ENCODE assay signal across 1 cellular context in the genomic region with DNA sequence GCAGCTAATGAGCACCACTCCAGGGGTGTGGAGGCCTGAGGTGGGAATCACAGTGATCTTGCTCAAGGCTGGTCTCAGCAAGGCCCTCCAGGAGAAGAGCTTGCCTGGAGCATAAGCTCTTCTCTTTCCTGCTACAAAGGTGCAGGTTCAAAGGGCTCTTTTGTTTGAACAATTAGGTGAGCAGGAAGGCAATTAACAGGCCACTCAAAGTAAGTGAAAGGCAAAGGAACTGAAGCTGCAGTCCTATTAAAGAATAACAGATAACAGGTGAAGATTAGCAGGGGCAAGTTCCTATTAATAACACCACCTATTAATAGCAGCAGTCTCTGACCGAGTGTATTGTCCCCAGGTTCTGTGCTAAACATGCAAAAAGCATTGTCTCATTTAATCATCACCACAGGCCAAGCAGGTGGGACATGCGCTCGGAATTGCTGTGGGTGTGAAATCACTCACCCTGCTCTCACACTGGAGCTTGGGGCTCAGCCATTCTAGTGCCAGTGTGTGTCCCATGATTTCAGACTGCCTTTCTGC.
A peak's percentile ranks its signal among the peaks of the same experiment; 100 is the strongest.
TF ChIP-seq lines count a peak whose summit lies in the region.

No MANE protein-coding gene starts in this region.

TF ChIP-seq in HepG2, 621 proteins besides CTCF, POLR2A, EP300 and RAD21 (continued from another document and continues in another):
- TF ChIP-seq, protein P1, sequence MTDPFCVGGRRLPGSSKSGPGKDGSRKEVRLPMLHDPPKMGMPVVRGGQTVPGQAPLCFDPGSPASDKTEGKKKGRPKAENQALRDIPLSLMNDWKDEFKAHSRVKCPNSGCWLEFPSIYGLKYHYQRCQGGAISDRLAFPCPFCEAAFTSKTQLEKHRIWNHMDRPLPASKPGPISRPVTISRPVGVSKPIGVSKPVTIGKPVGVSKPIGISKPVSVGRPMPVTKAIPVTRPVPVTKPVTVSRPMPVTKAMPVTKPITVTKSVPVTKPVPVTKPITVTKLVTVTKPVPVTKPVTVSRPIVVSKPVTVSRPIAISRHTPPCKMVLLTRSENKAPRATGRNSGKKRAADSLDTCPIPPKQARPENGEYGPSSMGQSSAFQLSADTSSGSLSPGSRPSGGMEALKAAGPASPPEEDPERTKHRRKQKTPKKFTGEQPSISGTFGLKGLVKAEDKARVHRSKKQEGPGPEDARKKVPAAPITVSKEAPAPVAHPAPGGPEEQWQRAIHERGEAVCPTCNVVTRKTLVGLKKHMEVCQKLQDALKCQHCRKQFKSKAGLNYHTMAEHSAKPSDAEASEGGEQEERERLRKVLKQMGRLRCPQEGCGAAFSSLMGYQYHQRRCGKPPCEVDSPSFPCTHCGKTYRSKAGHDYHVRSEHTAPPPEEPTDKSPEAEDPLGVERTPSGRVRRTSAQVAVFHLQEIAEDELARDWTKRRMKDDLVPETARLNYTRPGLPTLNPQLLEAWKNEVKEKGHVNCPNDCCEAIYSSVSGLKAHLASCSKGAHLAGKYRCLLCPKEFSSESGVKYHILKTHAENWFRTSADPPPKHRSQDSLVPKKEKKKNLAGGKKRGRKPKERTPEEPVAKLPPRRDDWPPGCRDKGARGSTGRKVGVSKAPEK (CRISPR knock-in tag; IDR thresholded peaks at IDR 0.05; ENCODE audit: borderline replicate concordance), result no peak
- TF ChIP-seq DR1 (CRISPR knock-in tag; IDR thresholded peaks at IDR 0.05) (no peak), ZBTB38 (CRISPR knock-in tag; IDR thresholded peaks at IDR 0.05) (peak; percentile 45; the same call in 1 of the 2 replicates), MBD4 (IDR thresholded peaks at IDR 0.05; ENCODE audit: borderline replicate concordance, low read length) (no peak), BORCS8-MEF2B (CRISPR knock-in tag; IDR thresholded peaks at IDR 0.05) (no peak), ZNF775 (CRISPR knock-in tag; IDR thresholded peaks at IDR 0.05; ENCODE audit: borderline replicate concordance) (no peak), NR3C1 (CRISPR knock-in tag; IDR thresholded peaks at IDR 0.05) (no peak), ZNF619 (CRISPR knock-in tag; IDR thresholded peaks at IDR 0.05) (no peak), ZNF343 (CRISPR knock-in tag; IDR thresholded peaks at IDR 0.05) (no peak), ZNF468 (CRISPR knock-in tag; IDR thresholded peaks at IDR 0.05) (no peak), ZNF274 (CRISPR knock-in tag; IDR thresholded peaks at IDR 0.05) (no peak), ZNF749 (CRISPR knock-in tag; IDR thresholded peaks at IDR 0.05; ENCODE audit: borderline replicate concordance) (no peak), ZMYM4 (CRISPR knock-in tag; IDR thresholded peaks at IDR 0.05) (0 out of 2 replicates have a peak, but pooled peaks have one; percentile 33), YY1 (IDR thresholded peaks at IDR 0.05; ENCODE audit: insufficient read depth, insufficient replicate concordance, low read depth, low read length) (no peak), ZNF766 (CRISPR knock-in tag; IDR thresholded peaks at IDR 0.05; ENCODE audit: borderline replicate concordance) (no peak), ZNF557 (CRISPR knock-in tag; IDR thresholded peaks at IDR 0.05) (no peak), PCBP2 (optimal IDR thresholded peaks at IDR 0.05; ENCODE audit: low read depth, low read length, poor library complexity, severe bottlenecking) (no peak), ZFY (CRISPR knock-in tag; IDR thresholded peaks at IDR 0.05) (0 out of 2 replicates have a peak, but pooled peaks have one; percentile 28), GFI1 (CRISPR knock-in tag; IDR thresholded peaks at IDR 0.05; ENCODE audit: borderline replicate concordance) (no peak), ATF7 (IDR thresholded peaks at IDR 0.05) (no peak), ATF7 (CRISPR knock-in tag; IDR thresholded peaks at IDR 0.05) (no peak), TCF7 (IDR thresholded peaks at IDR 0.05; ENCODE audit: low read depth) (peak; percentile 51)
- TF ChIP-seq, protein P2, sequence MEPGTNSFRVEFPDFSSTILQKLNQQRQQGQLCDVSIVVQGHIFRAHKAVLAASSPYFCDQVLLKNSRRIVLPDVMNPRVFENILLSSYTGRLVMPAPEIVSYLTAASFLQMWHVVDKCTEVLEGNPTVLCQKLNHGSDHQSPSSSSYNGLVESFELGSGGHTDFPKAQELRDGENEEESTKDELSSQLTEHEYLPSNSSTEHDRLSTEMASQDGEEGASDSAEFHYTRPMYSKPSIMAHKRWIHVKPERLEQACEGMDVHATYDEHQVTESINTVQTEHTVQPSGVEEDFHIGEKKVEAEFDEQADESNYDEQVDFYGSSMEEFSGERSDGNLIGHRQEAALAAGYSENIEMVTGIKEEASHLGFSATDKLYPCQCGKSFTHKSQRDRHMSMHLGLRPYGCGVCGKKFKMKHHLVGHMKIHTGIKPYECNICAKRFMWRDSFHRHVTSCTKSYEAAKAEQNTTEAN (CRISPR knock-in tag; conservative IDR thresholded peaks at IDR 0.05), result no peak
- TF ChIP-seq, protein P3, sequence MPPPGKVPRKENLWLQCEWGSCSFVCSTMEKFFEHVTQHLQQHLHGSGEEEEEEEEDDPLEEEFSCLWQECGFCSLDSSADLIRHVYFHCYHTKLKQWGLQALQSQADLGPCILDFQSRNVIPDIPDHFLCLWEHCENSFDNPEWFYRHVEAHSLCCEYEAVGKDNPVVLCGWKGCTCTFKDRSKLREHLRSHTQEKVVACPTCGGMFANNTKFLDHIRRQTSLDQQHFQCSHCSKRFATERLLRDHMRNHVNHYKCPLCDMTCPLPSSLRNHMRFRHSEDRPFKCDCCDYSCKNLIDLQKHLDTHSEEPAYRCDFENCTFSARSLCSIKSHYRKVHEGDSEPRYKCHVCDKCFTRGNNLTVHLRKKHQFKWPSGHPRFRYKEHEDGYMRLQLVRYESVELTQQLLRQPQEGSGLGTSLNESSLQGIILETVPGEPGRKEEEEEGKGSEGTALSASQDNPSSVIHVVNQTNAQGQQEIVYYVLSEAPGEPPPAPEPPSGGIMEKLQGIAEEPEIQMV (CRISPR knock-in tag; IDR thresholded peaks at IDR 0.05; ENCODE audit: low read depth), result no peak
- TF ChIP-seq, protein P4, sequence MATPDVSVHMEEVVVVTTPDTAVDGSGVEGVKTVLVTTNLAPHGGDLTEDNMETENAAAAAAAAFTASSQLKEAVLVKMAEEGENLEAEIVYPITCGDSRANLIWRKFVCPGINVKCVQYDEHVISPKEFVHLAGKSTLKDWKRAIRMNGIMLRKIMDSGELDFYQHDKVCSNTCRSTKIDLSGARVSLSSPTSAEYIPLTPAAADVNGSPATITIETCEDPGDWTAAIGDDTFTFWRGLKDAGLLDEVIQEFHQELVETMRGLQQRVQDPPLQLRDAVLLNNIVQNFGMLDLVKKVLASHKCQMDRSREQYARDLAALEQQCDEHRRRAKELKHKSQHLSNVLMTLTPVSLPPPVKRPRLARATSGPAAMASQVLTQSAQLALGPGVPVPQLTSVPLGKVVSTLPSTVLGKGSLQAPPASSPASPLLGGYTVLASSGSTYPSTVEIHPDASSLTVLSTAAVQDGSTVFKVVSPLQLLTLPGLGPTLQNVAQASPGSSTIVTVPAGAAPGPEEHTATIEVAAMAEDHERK (CRISPR knock-in tag; IDR thresholded peaks at IDR 0.05; ENCODE audit: low read depth), result no peak
- TF ChIP-seq, protein P5, sequence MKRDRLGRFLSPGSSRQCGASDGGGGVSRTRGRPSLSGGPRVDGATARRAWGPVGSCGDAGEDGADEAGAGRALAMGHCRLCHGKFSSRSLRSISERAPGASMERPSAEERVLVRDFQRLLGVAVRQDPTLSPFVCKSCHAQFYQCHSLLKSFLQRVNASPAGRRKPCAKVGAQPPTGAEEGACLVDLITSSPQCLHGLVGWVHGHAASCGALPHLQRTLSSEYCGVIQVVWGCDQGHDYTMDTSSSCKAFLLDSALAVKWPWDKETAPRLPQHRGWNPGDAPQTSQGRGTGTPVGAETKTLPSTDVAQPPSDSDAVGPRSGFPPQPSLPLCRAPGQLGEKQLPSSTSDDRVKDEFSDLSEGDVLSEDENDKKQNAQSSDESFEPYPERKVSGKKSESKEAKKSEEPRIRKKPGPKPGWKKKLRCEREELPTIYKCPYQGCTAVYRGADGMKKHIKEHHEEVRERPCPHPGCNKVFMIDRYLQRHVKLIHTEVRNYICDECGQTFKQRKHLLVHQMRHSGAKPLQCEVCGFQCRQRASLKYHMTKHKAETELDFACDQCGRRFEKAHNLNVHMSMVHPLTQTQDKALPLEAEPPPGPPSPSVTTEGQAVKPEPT (CRISPR knock-in tag; IDR thresholded peaks at IDR 0.05; ENCODE audit: low read depth), result no peak
- TF ChIP-seq, protein P6, sequence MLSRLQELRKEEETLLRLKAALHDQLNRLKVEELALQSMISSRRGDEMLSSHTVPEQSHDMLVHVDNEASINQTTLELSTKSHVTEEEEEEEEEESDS (CRISPR knock-in tag; IDR thresholded peaks at IDR 0.05; ENCODE audit: borderline replicate concordance), result no peak
- TF ChIP-seq, protein P7, sequence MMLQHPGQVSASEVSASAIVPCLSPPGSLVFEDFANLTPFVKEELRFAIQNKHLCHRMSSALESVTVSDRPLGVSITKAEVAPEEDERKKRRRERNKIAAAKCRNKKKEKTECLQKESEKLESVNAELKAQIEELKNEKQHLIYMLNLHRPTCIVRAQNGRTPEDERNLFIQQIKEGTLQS (CRISPR knock-in tag; IDR thresholded peaks at IDR 0.05), result no peak
- TF ChIP-seq, protein P8, sequence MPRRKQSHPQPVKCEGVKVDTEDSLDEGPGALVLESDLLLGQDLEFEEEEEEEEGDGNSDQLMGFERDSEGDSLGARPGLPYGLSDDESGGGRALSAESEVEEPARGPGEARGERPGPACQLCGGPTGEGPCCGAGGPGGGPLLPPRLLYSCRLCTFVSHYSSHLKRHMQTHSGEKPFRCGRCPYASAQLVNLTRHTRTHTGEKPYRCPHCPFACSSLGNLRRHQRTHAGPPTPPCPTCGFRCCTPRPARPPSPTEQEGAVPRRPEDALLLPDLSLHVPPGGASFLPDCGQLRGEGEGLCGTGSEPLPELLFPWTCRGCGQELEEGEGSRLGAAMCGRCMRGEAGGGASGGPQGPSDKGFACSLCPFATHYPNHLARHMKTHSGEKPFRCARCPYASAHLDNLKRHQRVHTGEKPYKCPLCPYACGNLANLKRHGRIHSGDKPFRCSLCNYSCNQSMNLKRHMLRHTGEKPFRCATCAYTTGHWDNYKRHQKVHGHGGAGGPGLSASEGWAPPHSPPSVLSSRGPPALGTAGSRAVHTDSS (CRISPR knock-in tag; conservative IDR thresholded peaks at IDR 0.05), result no peak
- TF ChIP-seq, protein P9, sequence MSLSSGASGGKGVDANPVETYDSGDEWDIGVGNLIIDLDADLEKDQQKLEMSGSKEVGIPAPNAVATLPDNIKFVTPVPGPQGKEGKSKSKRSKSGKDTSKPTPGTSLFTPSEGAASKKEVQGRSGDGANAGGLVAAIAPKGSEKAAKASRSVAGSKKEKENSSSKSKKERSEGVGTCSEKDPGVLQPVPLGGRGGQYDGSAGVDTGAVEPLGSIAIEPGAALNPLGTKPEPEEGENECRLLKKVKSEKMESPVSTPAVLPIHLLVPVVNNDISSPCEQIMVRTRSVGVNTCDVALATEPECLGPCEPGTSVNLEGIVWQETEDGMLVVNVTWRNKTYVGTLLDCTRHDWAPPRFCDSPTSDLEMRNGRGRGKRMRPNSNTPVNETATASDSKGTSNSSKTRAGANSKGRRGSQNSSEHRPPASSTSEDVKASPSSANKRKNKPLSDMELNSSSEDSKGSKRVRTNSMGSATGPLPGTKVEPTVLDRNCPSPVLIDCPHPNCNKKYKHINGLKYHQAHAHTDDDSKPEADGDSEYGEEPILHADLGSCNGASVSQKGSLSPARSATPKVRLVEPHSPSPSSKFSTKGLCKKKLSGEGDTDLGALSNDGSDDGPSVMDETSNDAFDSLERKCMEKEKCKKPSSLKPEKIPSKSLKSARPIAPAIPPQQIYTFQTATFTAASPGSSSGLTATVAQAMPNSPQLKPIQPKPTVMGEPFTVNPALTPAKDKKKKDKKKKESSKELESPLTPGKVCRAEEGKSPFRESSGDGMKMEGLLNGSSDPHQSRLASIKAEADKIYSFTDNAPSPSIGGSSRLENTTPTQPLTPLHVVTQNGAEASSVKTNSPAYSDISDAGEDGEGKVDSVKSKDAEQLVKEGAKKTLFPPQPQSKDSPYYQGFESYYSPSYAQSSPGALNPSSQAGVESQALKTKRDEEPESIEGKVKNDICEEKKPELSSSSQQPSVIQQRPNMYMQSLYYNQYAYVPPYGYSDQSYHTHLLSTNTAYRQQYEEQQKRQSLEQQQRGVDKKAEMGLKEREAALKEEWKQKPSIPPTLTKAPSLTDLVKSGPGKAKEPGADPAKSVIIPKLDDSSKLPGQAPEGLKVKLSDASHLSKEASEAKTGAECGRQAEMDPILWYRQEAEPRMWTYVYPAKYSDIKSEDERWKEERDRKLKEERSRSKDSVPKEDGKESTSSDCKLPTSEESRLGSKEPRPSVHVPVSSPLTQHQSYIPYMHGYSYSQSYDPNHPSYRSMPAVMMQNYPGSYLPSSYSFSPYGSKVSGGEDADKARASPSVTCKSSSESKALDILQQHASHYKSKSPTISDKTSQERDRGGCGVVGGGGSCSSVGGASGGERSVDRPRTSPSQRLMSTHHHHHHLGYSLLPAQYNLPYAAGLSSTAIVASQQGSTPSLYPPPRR (CRISPR knock-in tag; IDR thresholded peaks at IDR 0.05; ENCODE audit: borderline replicate concordance), result peak; percentile 10; the same call in 1 of the 2 replicates
- TF ChIP-seq, protein P10, sequence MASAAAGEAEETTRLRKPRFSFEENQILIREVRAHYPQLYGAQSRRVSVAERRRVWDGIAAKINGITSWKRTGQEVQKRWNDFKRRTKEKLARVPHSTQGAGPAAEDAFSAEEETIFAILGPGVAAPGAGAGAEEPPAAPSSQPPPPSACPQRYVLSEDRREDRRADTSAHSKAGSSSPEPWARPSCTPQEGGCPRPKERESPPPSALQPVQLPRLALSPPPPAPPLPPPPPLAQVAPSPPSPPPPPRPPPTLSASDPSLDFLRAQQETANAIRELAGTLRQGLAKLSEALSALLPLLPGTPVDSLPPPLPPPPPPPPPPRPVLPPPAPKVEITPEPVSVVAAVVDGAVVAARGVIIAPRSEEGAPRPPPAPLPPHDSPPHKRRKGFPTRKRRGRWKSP (CRISPR knock-in tag; IDR thresholded peaks at IDR 0.05), result no peak
